30 cellular contexts compared by ENCODE assay signal in the genomic region with DNA sequence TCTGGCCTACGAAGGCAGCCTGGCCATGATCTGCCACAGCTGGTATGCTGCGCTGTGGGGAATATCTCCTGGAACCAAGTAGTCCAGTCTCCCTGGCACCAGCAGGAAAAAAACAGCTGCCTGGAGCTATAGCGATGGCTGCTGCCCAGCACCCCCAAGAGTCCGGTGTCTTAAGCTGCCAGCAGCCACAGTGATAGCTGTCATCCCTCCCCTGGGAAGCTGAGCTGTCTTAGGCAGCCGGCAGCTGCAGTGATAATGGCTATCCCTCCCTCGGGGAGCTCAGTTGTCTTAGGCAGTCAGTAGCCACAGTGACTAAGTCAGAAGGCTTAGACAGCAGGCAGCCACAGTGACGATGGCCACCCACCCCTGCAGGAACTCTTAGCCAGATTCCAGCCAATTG.
"Had no signal": no experiment of that assay in that cellular context is flagged by ENCODE, and none has a peak within 500 bp of the region (broad histone marks: within the 10 kb centered on the region; RNA-seq: fewer than 3 reads in every experiment).

No MANE protein-coding gene starts in this region.

- H3K4me1 ChIP-seq: ascending aorta, Peyer's patch had no signal

- DNase-seq: activated CD4-positive, alpha-beta T cell treated with anti-CD3 and anti-CD28 coated beads, Interleukin-2, amount 10 ng/mL, durations not matched to agents 24 days and 14 days; activated CD4-positive, alpha-beta T cell treated with anti-CD3 and anti-CD28 coated beads, Interleukin-2, amount 50 U/mL, for 4 hours; activated CD4-positive, CD25-positive, alpha-beta regulatory T cell; activated CD8-positive, alpha-beta T cell treated with anti-CD3 and anti-CD28 coated beads for 36 hours; activated gamma-delta T cell; activated naive CD4-positive, alpha-beta T cell treated with Interleukin-2 at 50 U/mL for 16 hours; activated naive CD8-positive, alpha-beta T cell treated with anti-CD3 and anti-CD28 coated beads, Interleukin-2, amount 10 ng/mL, durations not matched to agents 7 days and 5 days; activated T-cell treated with anti-CD3 and anti-CD28 coated beads, Interleukin-2, amount 50 U/mL, for 1 hour; activated T-cell treated with anti-CD3 and anti-CD28 coated beads, Interleukin-2, amount 50 U/mL, for 72 hours; amygdala; NCI-H1105; NCI-H1417 treated with DMSO at 0.1 percent for 48 hours; NCI-H187 treated with DMSO at 0.1 percent for 48 hours; NCI-H2081; NCI-H2171 treated with DMSO at 0.1 percent for 48 hours; NCI-H2227 treated with DMSO at 0.1 percent for 48 hours; NCI-H510A treated with DMSO at 0.1 percent for 48 hours; NCI-H526 treated with DMSO at 0.1 percent for 48 hours; NCI-H774; PC-3; Peyer's patch; RPMI8226; SIG-M5 had no signal

- H3K27me3 ChIP-seq: ascending aorta, cardiac muscle cell, Peyer's patch had no signal

- ATAC-seq: activated CD8-positive, alpha-beta T cell treated with anti-CD3 and anti-CD28 coated beads for 36 hours; activated T-cell treated with anti-CD3 and anti-CD28 coated beads, Interleukin-2, amount 50 U/mL, for 72 hours; activated T-helper 17 cell treated with anti-CD3 and anti-CD28 coated beads, Interleukin-2, amount 50 U/mL, for 72 hours; PC-3; Right ventricle myocardium inferior had no signal

- H3K36me3 ChIP-seq: ascending aorta, cardiac muscle cell, Peyer's patch had no signal

- H3K27ac ChIP-seq: ascending aorta, cardiac muscle cell, KMS-11, Peyer's patch, SK-N-MC, VCaP had no signal

- H3K4me3 ChIP-seq: ascending aorta, cardiac muscle cell, Peyer's patch, SK-N-MC had no signal
